Comparison of ENCODE assay signal across 9 cellular contexts in the genomic region with DNA sequence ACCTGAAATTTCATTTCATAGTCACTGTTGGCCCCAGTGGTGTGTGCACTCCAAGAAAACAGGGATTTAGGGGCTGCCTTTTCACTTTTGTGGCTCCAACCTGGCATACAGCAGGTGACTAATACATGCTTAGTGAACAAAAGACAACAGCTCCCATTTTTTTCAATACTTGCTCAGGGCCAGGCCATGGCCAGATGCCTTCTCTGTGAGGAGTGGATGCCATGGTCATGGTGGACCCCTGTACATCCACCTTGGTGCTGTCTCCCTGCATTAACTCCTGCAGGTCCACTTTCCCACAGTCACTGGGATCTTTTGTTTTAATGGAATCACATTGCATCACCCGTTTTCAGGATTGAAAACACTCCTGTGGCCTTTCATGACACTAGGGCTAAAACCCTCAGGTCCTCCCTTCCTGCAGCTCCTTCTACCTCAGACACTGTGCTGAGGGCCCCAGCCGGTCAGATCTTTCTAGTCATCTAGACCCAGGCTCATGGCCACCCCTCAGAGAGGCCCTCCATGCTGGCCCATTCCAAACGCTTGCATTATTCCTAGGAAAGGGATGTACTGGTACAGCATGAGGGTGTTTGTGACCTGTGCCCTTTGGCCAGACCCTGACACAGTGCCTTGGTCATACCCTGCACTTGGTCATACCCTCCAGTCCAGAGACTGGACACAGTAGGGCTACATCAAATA. TPM values are rescaled to one million over a fixed set of nuclear protein-coding genes. Genes with fewer than 3 reads are reported as not detected.
DNase-seq lines count a peak whose midpoint lies in the region; ATAC-seq and TF ChIP-seq lines count a peak whose summit lies in the region.
"Had no signal": no experiment of that assay in that cellular context is flagged by ENCODE, and none has a peak within 500 bp of the region (broad histone marks: within the 10 kb centered on the region; RNA-seq: fewer than 3 reads in every experiment).

No MANE protein-coding gene starts in this region.

- peaks cover 45% of the 10 kb centered on the region for H3K4me1 Mint-ChIP-seq in activated T-cell treated with anti-CD3 and anti-CD28 coated beads, Interleukin-2, amount 50 U/mL, for 72 hours (ENCODE audit: low read depth)
- peaks cover 22% of the 10 kb centered on the region for H3K4me1 Mint-ChIP-seq in activated naive CD8-positive, alpha-beta T cell treated with anti-CD3 and anti-CD28 coated beads, Interleukin-2, amount 10 ng/mL, durations not matched to agents 7 days and 5 days

- H3K9me3 Mint-ChIP-seq in activated T-cell treated with anti-CD3 and anti-CD28 coated beads, Interleukin-2, amount 50 U/mL, for 72 hours = no peaks in the 10 kb centered on the region
- no peaks in the 10 kb centered on the region for H3K9me3 Mint-ChIP-seq in activated naive CD8-positive, alpha-beta T cell treated with anti-CD3 and anti-CD28 coated beads, Interleukin-2, amount 10 ng/mL, durations not matched to agents 7 days and 5 days

- H3K27me3 ChIP-seq in left lung = no peaks in the 10 kb centered on the region
- H3K27me3 ChIP-seq in thymus (ENCODE audit: control insufficient read depth, insufficient read depth) = no peaks in the 10 kb centered on the region
- H3K27me3 ChIP-seq in foreskin keratinocyte = no peaks in the 10 kb centered on the region

- peaks cover 9 to 23% of the 10 kb centered on the region in 2 donors for H3K4me1 ChIP-seq in left lung
- H3K4me1 ChIP-seq in thymus (ENCODE audit: control insufficient read depth, insufficient read depth, low read length) = peaks cover 8% of the 10 kb centered on the region
- H3K4me1 ChIP-seq in foreskin keratinocyte = peaks cover 4% of the 10 kb centered on the region

- POLR2A ChIA-PET in activated naive CD8-positive, alpha-beta T cell treated with anti-CD3 and anti-CD28 coated beads, Interleukin-2, amount 10 ng/mL, durations not matched to agents 7 days and 5 days (lab: Charles Lee) = interaction anchor here (0.8 to 1.0 kb wide), 2 partner anchors 68 to 151 kb away, joined by 3 read pairs; a partner anchor contains a TSS

- no peak for ATAC-seq in activated T-cell treated with anti-CD3 and anti-CD28 coated beads, Interleukin-2, amount 50 U/mL, for 72 hours (replicated peaks in 1 of 2)
- ATAC-seq in activated naive CD8-positive, alpha-beta T cell treated with anti-CD3 and anti-CD28 coated beads, Interleukin-2, amount 10 ng/mL, durations not matched to agents 7 days and 5 days (ENCODE audit: low read depth) = no peak
- no peak for ATAC-seq in left lung
- no peak for ATAC-seq in foreskin keratinocyte

- 96% methylated on average over 3 of the region's 3 CpGs for WGBS in thymus

- no peak overlapping the region for H3K27ac Mint-ChIP-seq in activated T-cell treated with anti-CD3 and anti-CD28 coated beads, Interleukin-2, amount 50 U/mL, for 72 hours
- peak overlapping the region; percentile 89 for H3K27ac Mint-ChIP-seq in activated naive CD8-positive, alpha-beta T cell treated with anti-CD3 and anti-CD28 coated beads, Interleukin-2, amount 10 ng/mL, durations not matched to agents 7 days and 5 days

- peak overlapping the region in 1 of 2 donors; percentile 82 for H3K27ac ChIP-seq in left lung
- H3K27ac ChIP-seq in thymus (ENCODE audit: low read depth) = no peak overlapping the region
- no peak overlapping the region for H3K27ac ChIP-seq in foreskin keratinocyte

- H3K36me3 ChIP-seq in left lung (peaks cover 0 to 7% of the 10 kb centered on the region in 2 donors), thymus (ENCODE audit: control insufficient read depth, insufficient read depth) (no peaks in the 10 kb centered on the region)

- intact Hi-C loops in left lung (cut with DNase I) = no loop called here

- peak overlapping the region; percentile 75 to 95 for H3K4me3 ChIP-seq in left lung
- H3K4me3 ChIP-seq in thymus (ENCODE audit: low read length) = peak overlapping the region; percentile 65

- H3K27me3 Mint-ChIP-seq in activated T-cell treated with anti-CD3 and anti-CD28 coated beads, Interleukin-2, amount 50 U/mL, for 72 hours (ENCODE audit: low read depth) = no peaks in the 10 kb centered on the region
- H3K27me3 Mint-ChIP-seq in activated naive CD8-positive, alpha-beta T cell treated with anti-CD3 and anti-CD28 coated beads, Interleukin-2, amount 10 ng/mL, durations not matched to agents 7 days and 5 days = no peaks in the 10 kb centered on the region

- peak overlapping the region; percentile 96 to 98 for H3K4me3 Mint-ChIP-seq in activated T-cell treated with anti-CD3 and anti-CD28 coated beads, Interleukin-2, amount 50 U/mL, for 72 hours
- peak overlapping the region; percentile 91 for H3K4me3 Mint-ChIP-seq in activated naive CD8-positive, alpha-beta T cell treated with anti-CD3 and anti-CD28 coated beads, Interleukin-2, amount 10 ng/mL, durations not matched to agents 7 days and 5 days

- H3K36me3 Mint-ChIP-seq in activated T-cell treated with anti-CD3 and anti-CD28 coated beads, Interleukin-2, amount 50 U/mL, for 72 hours (ENCODE audit: insufficient read depth in 2 of 2) = peaks cover 5 to 6% of the 10 kb centered on the region in 2 donors
- H3K36me3 Mint-ChIP-seq in activated naive CD8-positive, alpha-beta T cell treated with anti-CD3 and anti-CD28 coated beads, Interleukin-2, amount 10 ng/mL, durations not matched to agents 7 days and 5 days = no peaks in the 10 kb centered on the region

- H3K9me3 ChIP-seq in left lung (no peaks in the 10 kb centered on the region), thymus (ENCODE audit: control insufficient read depth) (no peaks in the 10 kb centered on the region)

- DNase-seq in activated T-cell treated with anti-CD3 and anti-CD28 coated beads, Interleukin-2, amount 50 U/mL, for 72 hours = no peak
- no peak for DNase-seq in activated T-cell treated with anti-CD3 and anti-CD28 coated beads, Interleukin-2, amount 50 U/mL, for 48 hours
- DNase-seq in activated naive CD8-positive, alpha-beta T cell treated with anti-CD3 and anti-CD28 coated beads, Interleukin-2, amount 10 ng/mL, durations not matched to agents 7 days and 5 days = no peak
- DNase-seq in left lung (no peak), foreskin keratinocyte (no peak), cerebellar cortex (ENCODE audit: low spot score) (no peak)
- no peak for DNase-seq in stimulated activated CD8-positive, alpha-beta memory T cell treated with anti-CD3 and anti-CD28 coated beads, Interleukin-4, amount 100 ng/mL, for 48 hours

- TF ChIP-seq CTCF in left lung (IDR thresholded peaks at IDR 0.05) = no peak
- no peak for TF ChIP-seq CTCF in foreskin keratinocyte (conservative IDR thresholded peaks at IDR 0.05)

RNA-seq across cellular contexts. Expression of a gene that starts 1.2 kb away (rescaled TPM):
- total RNA-seq in activated T-cell treated with anti-CD3 and anti-CD28 coated beads, Interleukin-2, amount 50 U/mL, for 72 hours = 10 to 100 TPM; 79.0 to 87.8 TPM
- 10 to 100 TPM; 37.2 to 38.2 TPM for total RNA-seq in activated naive CD8-positive, alpha-beta T cell treated with anti-CD3 and anti-CD28 coated beads, Interleukin-2, amount 10 ng/mL, durations not matched to agents 7 days and 5 days
- total RNA-seq in left lung (100 to 1,000 TPM in 1 of 2 donors, 10 to 100 TPM in 1; 98.3 to 112 TPM), foreskin keratinocyte (143 and 152 TPM in 2 replicates)
- polyA plus RNA-seq in thymus (61.1 TPM), foreskin keratinocyte (196 and 202 TPM in 2 replicates)

RNA-seq across cellular contexts. Expression of a gene that starts 11.0 kb away (rescaled TPM):
- total RNA-seq in activated T-cell treated with anti-CD3 and anti-CD28 coated beads, Interleukin-2, amount 50 U/mL, for 72 hours = not detected
- total RNA-seq in activated naive CD8-positive, alpha-beta T cell treated with anti-CD3 and anti-CD28 coated beads, Interleukin-2, amount 10 ng/mL, durations not matched to agents 7 days and 5 days = not detected
- total RNA-seq in left lung = not detected
- 0.16 TPM for polyA plus RNA-seq in thymus
- not detected in 2 replicates for total RNA-seq in foreskin keratinocyte
- polyA plus RNA-seq in foreskin keratinocyte = not detected in 2 replicates
- total RNA-seq: T-helper 2 cell treated with Interferon-gamma antibody and Interleukin-4, amounts not matched to agents 100 ng/mL and 5 ng/mL, for 36 hours had no signal

RNA-seq across cellular contexts. Expression of a gene that starts 16.1 kb away (rescaled TPM):
- total RNA-seq in activated T-cell treated with anti-CD3 and anti-CD28 coated beads, Interleukin-2, amount 50 U/mL, for 72 hours = under 1 TPM in 1 of 2 donors, not detected in 1; 0.21 TPM
- total RNA-seq in activated naive CD8-positive, alpha-beta T cell treated with anti-CD3 and anti-CD28 coated beads, Interleukin-2, amount 10 ng/mL, durations not matched to agents 7 days and 5 days = not detected
- under 1 TPM in 1 of 2 donors, not detected in 1; 0.20 TPM for total RNA-seq in left lung
- polyA plus RNA-seq in thymus = 56.1 TPM
- 4.8 and 5.7 TPM in 2 replicates for total RNA-seq in foreskin keratinocyte
- 3.4 and 6.4 TPM in 2 replicates for polyA plus RNA-seq in foreskin keratinocyte
- total RNA-seq: T-helper 2 cell treated with Interferon-gamma antibody and Interleukin-4, amounts not matched to agents 100 ng/mL and 5 ng/mL, for 36 hours had no signal

RNA-seq across cellular contexts. Expression of a gene that starts 19.2 kb away (rescaled TPM):
- not detected for total RNA-seq in activated T-cell treated with anti-CD3 and anti-CD28 coated beads, Interleukin-2, amount 50 U/mL, for 72 hours
- not detected for total RNA-seq in activated naive CD8-positive, alpha-beta T cell treated with anti-CD3 and anti-CD28 coated beads, Interleukin-2, amount 10 ng/mL, durations not matched to agents 7 days and 5 days
- not detected for total RNA-seq in left lung
- 1.1 TPM for polyA plus RNA-seq in thymus
- total RNA-seq in foreskin keratinocyte = not detected in 2 replicates
- polyA plus RNA-seq in foreskin keratinocyte = not detected in 2 replicates
- total RNA-seq: T-helper 2 cell treated with Interferon-gamma antibody and Interleukin-4, amounts not matched to agents 100 ng/mL and 5 ng/mL, for 36 hours had no signal

RNA-seq across cellular contexts. Expression of a gene that starts 30.8 kb away (rescaled TPM):
- 1 to 10 TPM; 3.7 to 7.5 TPM for total RNA-seq in activated T-cell treated with anti-CD3 and anti-CD28 coated beads, Interleukin-2, amount 50 U/mL, for 72 hours
- total RNA-seq in activated naive CD8-positive, alpha-beta T cell treated with anti-CD3 and anti-CD28 coated beads, Interleukin-2, amount 10 ng/mL, durations not matched to agents 7 days and 5 days = 1 to 10 TPM; 2.5 to 3.5 TPM
- total RNA-seq in left lung (100 to 1,000 TPM; 104 to 136 TPM), foreskin keratinocyte (264 and 272 TPM in 2 replicates)
- polyA plus RNA-seq in thymus (175 TPM), foreskin keratinocyte (387 and 391 TPM in 2 replicates)
- total RNA-seq: T-helper 2 cell treated with Interferon-gamma antibody and Interleukin-4, amounts not matched to agents 100 ng/mL and 5 ng/mL, for 36 hours had no signal
